In genomic region chrX:38214551-38214950, GRCh38 we compare ENCODE assay signal across 28 cellular contexts. TPM values are rescaled to one million over a fixed set of nuclear protein-coding genes. Genes with fewer than 3 reads are reported as not detected.
DNase-seq lines count a peak whose midpoint lies in the region; ATAC-seq and TF ChIP-seq lines count a peak whose summit lies in the region.
"Had no signal": no experiment of that assay in that cellular context is flagged by ENCODE, and none has a peak within 500 bp of the region (broad histone marks: within the 10 kb centered on the region; RNA-seq: fewer than 3 reads in every experiment).

No MANE protein-coding gene starts in this region.

- no peaks in the 10 kb centered on the region for H3K27me3 ChIP-seq in adipocyte (replicated peaks; ENCODE audit: control insufficient read depth, insufficient read depth, low read length)
- peaks cover 0 to 18% (median 9%) of the 10 kb centered on the region in 5 donors for H3K27me3 ChIP-seq in subcutaneous abdominal adipose tissue (ENCODE audit: control insufficient read depth in 5 of 5, insufficient read depth in 4 of 5, low read length in 5 of 5)
- H3K27me3 ChIP-seq: colonic mucosa, upper lobe of right lung had no signal

- H3K9me3 ChIP-seq in adipocyte (ENCODE audit: control insufficient read depth, low read length) (no peaks in the 10 kb centered on the region), subcutaneous abdominal adipose tissue (ENCODE audit: control insufficient read depth in 5 of 5, low read length in 5 of 5) (no peaks in the 10 kb centered on the region)
- H3K9me3 ChIP-seq: colonic mucosa, prostate gland, upper lobe of right lung had no signal

- TF ChIP-seq CTCF in fibroblast of the aortic adventitia (IDR thresholded peaks at IDR 0.05; ENCODE audit: insufficient read depth, low read length): no peak

- DNase-seq in NCI-H2227 (lab: John Stamatoyannopoulos, UW; ENCODE audit: unreplicated experiment): peak; percentile 52
- no peak for DNase-seq in NCI-H2227 treated with DMSO at 0.1 percent for 48 hours (lab: John Stamatoyannopoulos, UW)
- no peak for DNase-seq in adipocyte (ENCODE audit: low read depth)
- DNase-seq in fibroblast of the aortic adventitia (ENCODE audit: low read depth): peak; percentile 35
- DNase-seq in DMS153 treated with DMSO at 0.1 percent for 48 hours (lab: John Stamatoyannopoulos, UW; ENCODE audit: unreplicated experiment): no peak
- DNase-seq: activated CD8-positive, alpha-beta memory T cell treated with anti-CD3 and anti-CD28 coated beads, Interleukin-2, amount 50 U/mL, for 48 hours; activated naive CD8-positive, alpha-beta T cell treated with anti-CD3 and anti-CD28 coated beads, Interleukin-2, amount 10 ng/mL, durations not matched to agents 7 days and 5 days; CD8-positive, alpha-beta memory T cell; colonic mucosa; DMS153; endodermal cell; head of caudate nucleus; Karpas-422; NCI-H1092; NCI-H187; NCI-H2171 treated with DMSO at 0.1 percent for 48 hours; NCI-H526 treated with DMSO at 0.1 percent for 48 hours; stimulated activated CD4-positive, alpha-beta T cell treated with anti-CD3 and anti-CD28 coated beads, Interleukin-1b, Interleukin-23, amount 100 ng/mL, for 48 hours; T-helper 9 cell; upper lobe of right lung had no signal

- H3K36me3 ChIP-seq in adipocyte (ENCODE audit: control insufficient read depth, insufficient read depth, low read length, severe bottlenecking) (peaks cover 2% of the 10 kb centered on the region), subcutaneous abdominal adipose tissue (ENCODE audit: control insufficient read depth in 5 of 5, insufficient read depth in 5 of 5, low read length in 5 of 5) (no peaks in the 10 kb centered on the region)
- H3K36me3 ChIP-seq: colonic mucosa, prostate gland, upper lobe of right lung had no signal

- ATAC-seq in HG03378 (IDR thresholded peaks at IDR 0.05; ENCODE audit: unreplicated experiment) (no peak), HG03045 (IDR thresholded peaks at IDR 0.05; ENCODE audit: unreplicated experiment) (no peak)
- ATAC-seq: GM23338, upper lobe of right lung, WTC11 had no signal

- H3K4me3 ChIP-seq in adipocyte (ENCODE audit: low read length): peak overlapping the region; percentile 85
- no peak overlapping the region for H3K4me3 ChIP-seq in fibroblast of the aortic adventitia (ENCODE audit: low read depth, low read length)
- no peak overlapping the region for H3K4me3 ChIP-seq in subcutaneous abdominal adipose tissue (ENCODE audit: low read depth in 1 of 5, low read length in 5 of 5)
- H3K4me3 ChIP-seq: colonic mucosa, GM23338, prostate gland, upper lobe of right lung had no signal

- no peak overlapping the region for H3K9ac ChIP-seq in adipocyte (ENCODE audit: low read length)
- no peak overlapping the region for H3K9ac ChIP-seq in subcutaneous abdominal adipose tissue (ENCODE audit: low read length in 5 of 5)

- H3K4me1 ChIP-seq in adipocyte (ENCODE audit: control insufficient read depth, insufficient read depth, low read length) (peaks cover 46% of the 10 kb centered on the region), subcutaneous abdominal adipose tissue (ENCODE audit: control insufficient read depth in 5 of 5, insufficient read depth in 5 of 5, low read length in 5 of 5) (peaks cover 0 to 23% (median 12%) of the 10 kb centered on the region in 5 donors)
- H3K4me1 ChIP-seq: colonic mucosa, prostate gland, upper lobe of right lung had no signal

- peak overlapping the region; percentile 56 for H3K27ac ChIP-seq in subcutaneous abdominal adipose tissue (ENCODE audit: low read depth, low read length)
- H3K27ac ChIP-seq: 22Rv1, colonic mucosa, prostate gland, upper lobe of right lung had no signal

RNA-seq across cellular contexts. Expression of gene SRPX, which starts 6.1 kb away (rescaled TPM):
- 142 and 242 TPM in 2 replicates for total RNA-seq in fibroblast of the aortic adventitia (ENCODE audit: low replicate concordance)
- total RNA-seq: activated T-helper 2 cell treated with anti-CD3 and anti-CD28 coated beads, Interferon-gamma antibody, Interleukin-2, Interleukin-4, amounts not matched to agents 10 μg/mL and 5 μg/mL and 100 μg/mL, durations not matched to agents 14 hours and 24 hours and 36 hours; CD8-positive, alpha-beta memory T cell had no signal

Comparison
In these comparisons a context has a peak if more than half of its experiments do, and no peak if none do; other contexts are left out.
1. DNase-seq: peak in NCI-H2227 (single experiment) and fibroblast of the aortic adventitia (single experiment); none in NCI-H2227 treated with DMSO at 0.1 percent for 48 hours (single experiment), adipocyte (single experiment) and DMS153 treated with DMSO at 0.1 percent for 48 hours (single experiment).